Comparison of ENCODE assay signal across 8 cellular contexts in the genomic region with DNA sequence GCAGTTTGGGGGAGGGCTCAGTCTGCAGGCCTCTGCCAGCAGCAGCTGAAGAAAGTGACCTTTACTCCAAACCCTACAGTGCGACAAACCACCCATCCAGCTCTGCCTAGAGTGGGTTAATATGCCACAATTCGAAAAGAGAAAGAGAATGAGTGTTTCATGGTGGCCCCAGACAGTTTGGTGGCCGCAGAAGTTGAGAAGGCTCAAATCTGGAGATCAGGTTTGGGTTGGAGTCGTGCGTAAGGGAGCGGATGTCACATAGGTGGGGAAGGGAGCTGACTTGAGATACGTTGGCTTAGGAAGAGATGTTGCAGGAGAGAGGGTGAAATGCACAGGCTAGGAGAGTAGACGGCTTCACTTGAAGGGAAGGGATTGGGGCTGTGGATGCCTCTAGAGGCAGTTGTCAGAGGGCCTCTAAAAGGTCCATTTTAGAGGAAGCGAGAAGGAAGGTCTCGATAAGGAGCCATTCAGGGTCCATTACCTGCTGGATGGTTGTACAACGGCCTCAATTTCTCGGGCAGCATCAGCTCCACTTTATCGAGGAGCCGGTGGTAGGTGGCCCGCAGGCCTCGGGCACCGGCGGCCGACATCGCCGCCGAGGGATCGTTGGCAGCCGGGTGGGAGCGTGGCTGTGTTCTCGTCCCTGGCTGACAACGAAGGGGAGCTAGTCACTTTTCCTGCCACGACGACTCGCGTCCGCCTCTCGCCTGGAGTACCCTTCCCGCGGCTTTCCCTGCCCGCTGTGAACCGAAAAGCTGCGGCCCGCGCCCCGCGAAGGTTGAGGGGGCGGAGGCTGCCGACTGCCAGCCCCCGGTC. TPM values are rescaled to one million over a fixed set of nuclear protein-coding genes. Genes with fewer than 3 reads are reported as not detected.
DNase-seq lines count a peak whose midpoint lies in the region; ATAC-seq, FAIRE-seq and TF ChIP-seq lines count a peak whose summit lies in the region.

No MANE protein-coding gene starts in this region.

- H3F3A ChIP-seq in PC-3 (ENCODE audit: low read length, unreplicated experiment) = no peaks in the 10 kb centered on the region

- peaks cover 82% of the 10 kb centered on the region for H3K79me2 ChIP-seq in PC-3 (ENCODE audit: low read length)

- CTCF ChIA-PET in PC-3 (lab: Charles Lee) = interaction anchor here (0.6 to 4.6 kb wide), 3 partner anchors 60 to 147 kb away, joined by 4 to 25 read pairs (median 4); no protein-coding TSS in a partner anchor

- H3K27me3 ChIP-seq in PC-3 (ENCODE audit: low read length) (no peaks in the 10 kb centered on the region), pancreas (no peaks in the 10 kb centered on the region)

- H3K27me3 Mint-ChIP-seq in glutamatergic neuron (ENCODE audit: unreplicated experiment) = peaks cover 14% of the 10 kb centered on the region

- H3K9me3 Mint-ChIP-seq in glutamatergic neuron (ENCODE audit: unreplicated experiment) = peaks cover 17% of the 10 kb centered on the region

- peak overlapping the region; percentile 98 for H3K27ac Mint-ChIP-seq in glutamatergic neuron (ENCODE audit: unreplicated experiment)

- FAIRE-seq in pancreas (lab: Jason Lieb, UNC) = no peak

- H3K36me3 ChIP-seq in PC-3 (ENCODE audit: low read depth, low read length) (no peaks in the 10 kb centered on the region), pancreas (no peaks in the 10 kb centered on the region)

- WGBS in pancreas, 2 donors = 0% methylated on average over 39 to 45 of the region's 45 CpGs

- H3K27ac ChIP-seq in PC-3 (ENCODE audit: low read length) (peak overlapping the region; percentile 57), pancreas (peak overlapping the region; percentile 89 to 97 (median 96))

- TF ChIP-seq CTCF in PC-3 (conservative IDR thresholded peaks at IDR 0.05; ENCODE audit: low read depth, low read length) (no peak), glutamatergic neuron (IDR thresholded peaks at IDR 0.05; ENCODE audit: partially characterized antibody, unreplicated experiment) (no peak), pancreas (IDR thresholded peaks at IDR 0.05) (no peak)

- peaks cover 3% of the 10 kb centered on the region for H3K36me3 Mint-ChIP-seq in glutamatergic neuron (ENCODE audit: unreplicated experiment)

- ATAC-seq in GM19463 (IDR thresholded peaks at IDR 0.05; ENCODE audit: unreplicated experiment) (peak; percentile 4), HG03521 (IDR thresholded peaks at IDR 0.05; ENCODE audit: unreplicated experiment) (peak; percentile 9), PC-3 (peak; percentile 28), pancreas (peak; percentile 8 to 19 (median 10))

- TSS peak; percentile 57 for BruUV-seq in PC-3 (replicated peaks; lab: Mats Ljungman, UMichigan)

- peak overlapping the region; percentile 91 for H3K4me2 ChIP-seq in PC-3 (ENCODE audit: low read length)

- H3K4me1 ChIP-seq in PC-3 (ENCODE audit: insufficient read depth, low read length) = peaks cover 22% of the 10 kb centered on the region
- H3K4me1 ChIP-seq in pancreas = peaks cover 0 to 26% (median 10%) of the 10 kb centered on the region in 3 donors

- H3K4me3 ChIP-seq in PC-3 (ENCODE audit: low read length) (peak overlapping the region; percentile 79), pancreas (peak overlapping the region; percentile 65 to 83 (median 76))

- peaks cover 12% of the 10 kb centered on the region for H3K4me1 Mint-ChIP-seq in glutamatergic neuron (ENCODE audit: low read depth, unreplicated experiment)

- no peaks in the 10 kb centered on the region for H4K20me1 ChIP-seq in PC-3 (ENCODE audit: low read length)

- peak overlapping the region; percentile 69 for H3K9ac ChIP-seq in PC-3 (ENCODE audit: low read length)

- POLR2A ChIA-PET in PC-3 (lab: Charles Lee; ENCODE audit: unreplicated experiment) = interaction anchor here (0.7 to 1.5 kb wide), 2 partner anchors 115 to 382 kb away, joined by 3 to 7 read pairs; a partner anchor contains a TSS

- intact Hi-C loops in PC-3 (cut with micrococcal nuclease) = loop anchor here (1.0 to 5.0 kb wide), 6 partner anchors 132 to 713 kb away; a partner anchor contains a TSS
- intact Hi-C loops in pancreas (cut with DNase I) = no loop called here

- H3K9me3 ChIP-seq in PC-3 (ENCODE audit: low read length) (no peaks in the 10 kb centered on the region), pancreas (no peaks in the 10 kb centered on the region)

- peak overlapping the region; percentile 87 for H2AFZ ChIP-seq in PC-3 (ENCODE audit: low read length)

- H3K9me2 ChIP-seq in PC-3 (replicated peaks; ENCODE audit: low read length) = no peaks in the 10 kb centered on the region

- peak overlapping the region; percentile 100 for H3K4me3 Mint-ChIP-seq in glutamatergic neuron (ENCODE audit: unreplicated experiment)

- peak; percentile 68 for DNase-seq in DMS153 treated with DMSO at 0.1 percent for 48 hours (lab: John Stamatoyannopoulos, UW; ENCODE audit: unreplicated experiment)
- DNase-seq in PC-3 = peak; percentile 52
- DNase-seq in activated gamma-delta T cell treated with anti-CD3 and anti-CD28 coated beads, Interleukin-2, amount 50 U/mL, for 16 hours (ENCODE audit: low read depth) = peak; percentile 12
- no peak for DNase-seq in glutamatergic neuron
- peak in 3 of 6 donors; percentile 26 to 94 (median 35) for DNase-seq in pancreas
- DNase-seq in globus pallidus (ENCODE audit: low spot score) = no peak

RNA-seq across cellular contexts. Expression of a gene that starts 1.0 kb away (rescaled TPM):
- total RNA-seq in PC-3 (2014; rRNA removed) = 29.1 and 52.2 TPM in 2 replicates
- total RNA-seq in glutamatergic neuron (ENCODE audit: unreplicated experiment) = 28.1 TPM
- total RNA-seq in pancreas = 10 to 100 TPM; 11.4 to 31.9 (median 20.0) TPM
- 10 to 100 TPM; 14.8 to 24.3 TPM for polyA plus RNA-seq in pancreas

RNA-seq across cellular contexts. Expression of a gene that starts 1.4 kb away (rescaled TPM):
- total RNA-seq in PC-3 (2014; rRNA removed) (56.2 and 60.8 TPM in 2 replicates), glutamatergic neuron (ENCODE audit: unreplicated experiment) (41.1 TPM), pancreas (10 to 100 TPM; 25.5 to 45.4 (median 39.9) TPM)
- 10 to 100 TPM; 37.7 to 72.5 TPM for polyA plus RNA-seq in pancreas

RNA-seq across cellular contexts. Expression of a gene that starts 21.5 kb away (rescaled TPM):
- total RNA-seq in PC-3 (2014; rRNA removed) (not detected in 2 replicates), glutamatergic neuron (ENCODE audit: unreplicated experiment) (0.07 TPM), pancreas (under 1 TPM; 0.03 to 0.31 (median 0.14) TPM)
- polyA plus RNA-seq in pancreas = under 1 TPM in 1 of 2 donors, not detected in 1; 0.19 TPM

Comparison
In these comparisons a context has a peak if more than half of its experiments do, and no peak if none do; other contexts are left out.
1. DNase-seq: peak in DMS153 treated with DMSO at 0.1 percent for 48 hours (single experiment), PC-3 (single experiment) and activated gamma-delta T cell treated with anti-CD3 and anti-CD28 coated beads, Interleukin-2, amount 50 U/mL, for 16 hours (single experiment); none in glutamatergic neuron (single experiment) and globus pallidus (single experiment).
2. Peak in every context shown above with its lines, with median percentiles within 50 percentile points of each other: ATAC-seq.